In the genomic region with DNA sequence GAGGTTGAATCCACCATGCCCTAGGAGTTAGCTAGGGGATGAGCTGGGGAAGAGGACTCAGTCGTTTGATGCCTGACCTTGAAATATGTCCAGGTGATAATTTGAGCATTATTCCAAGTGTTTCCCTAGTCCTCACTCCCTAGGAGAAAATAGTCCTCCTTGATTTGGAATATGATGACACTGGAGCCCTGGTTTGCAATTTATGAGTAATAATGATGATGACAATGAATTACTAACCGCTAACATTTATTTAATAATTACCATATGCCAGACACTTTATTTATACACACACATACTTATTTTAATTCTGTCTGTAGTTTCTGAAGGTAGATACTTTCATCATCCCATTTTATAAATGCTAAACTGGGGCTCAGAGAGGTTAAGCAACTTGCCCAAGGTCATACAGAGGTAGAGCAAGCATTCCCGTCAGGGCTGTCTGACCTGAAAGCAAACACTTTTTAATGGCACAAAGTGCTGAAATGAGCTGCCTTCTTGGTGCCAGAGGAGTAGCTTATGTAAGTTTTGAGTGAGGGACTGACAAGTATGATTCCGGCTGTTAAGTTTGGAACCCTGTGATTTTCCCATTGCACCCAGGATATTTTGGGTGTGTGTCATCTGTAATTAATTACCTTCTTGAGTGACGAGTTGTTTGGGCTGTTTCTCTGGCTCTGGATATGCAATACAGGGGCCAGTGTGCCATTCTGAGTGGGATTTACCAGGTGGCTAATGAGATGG, we compare ENCODE assay signal across 17 cellular contexts.
DNase-seq lines count a peak whose midpoint lies in the region; ATAC-seq and TF ChIP-seq lines count a peak whose summit lies in the region.
"Had no signal": no experiment of that assay in that cellular context is flagged by ENCODE, and none has a peak within 500 bp of the region (broad histone marks: within the 10 kb centered on the region; RNA-seq: fewer than 3 reads in every experiment).

No MANE protein-coding gene starts in this region.

- peaks cover 25% of the 10 kb centered on the region for H3K4me1 ChIP-seq in GM23248 (ENCODE audit: insufficient read depth)
- H3K4me1 ChIP-seq in lung (ENCODE audit: control insufficient read depth in 2 of 2, insufficient read depth in 2 of 2, low read length in 2 of 2), result peaks cover 2 to 10% of the 10 kb centered on the region in 2 donors

- H3K27me3 ChIP-seq in GM23248 (replicated peaks; ENCODE audit: insufficient read depth) (no peaks in the 10 kb centered on the region), lung (ENCODE audit: control insufficient read depth, insufficient read depth) (no peaks in the 10 kb centered on the region)
- H3K27me3 ChIP-seq: Peyer's patch, sigmoid colon had no signal

- H3K9me2 ChIP-seq in GM23248 (ENCODE audit: insufficient read depth), result no peaks in the 10 kb centered on the region

- peak overlapping the region; percentile 60 for H3K4me2 ChIP-seq in GM23248 (ENCODE audit: unreplicated experiment)

- peak overlapping the region; percentile 56 for H3K9ac ChIP-seq in GM23248

- no peak for TF ChIP-seq CTCF in AG09309 (IDR thresholded peaks at IDR 0.05; ENCODE audit: control insufficient read depth, insufficient read depth, low read depth, low read length, missing control alignments)
- no peak for TF ChIP-seq CTCF in epithelial cell of esophagus (IDR thresholded peaks at IDR 0.05; ENCODE audit: insufficient read depth, low read depth, low read length, missing control alignments)
- no peak for TF ChIP-seq CTCF in lung (IDR thresholded peaks at IDR 0.05; ENCODE audit: control extremely low read depth, extremely low read depth)

- in situ Hi-C loops in GM23248 (cut with MboI), result no loop called here

- no peaks in the 10 kb centered on the region for H3K9me3 ChIP-seq in GM23248 (ENCODE audit: low read depth)
- no peaks in the 10 kb centered on the region for H3K9me3 ChIP-seq in lung (ENCODE audit: control insufficient read depth in 2 of 2, insufficient read depth in 1 of 2, low read length in 1 of 2)
- H3K9me3 ChIP-seq: Peyer's patch, sigmoid colon had no signal

- ATAC-seq in lung (ENCODE audit: insufficient read depth, low FRiP score) (peak; percentile 19), HG02642 (IDR thresholded peaks at IDR 0.05; ENCODE audit: poor library complexity, unreplicated experiment) (no peak), HG02571 (IDR thresholded peaks at IDR 0.05; ENCODE audit: unreplicated experiment) (no peak), HG03439 (IDR thresholded peaks at IDR 0.05; ENCODE audit: unreplicated experiment) (no peak)
- ATAC-seq: activated CD8-positive, alpha-beta memory T cell treated with anti-CD3 and anti-CD28 coated beads, Interleukin-2, amount 10 ng/mL, durations not matched to agents 7 days and 5 days; stimulated activated effector memory CD8-positive, alpha-beta T cell treated with anti-CD3 and anti-CD28 coated beads, Interleukin-12 subunit alpha, Interleukin-12 subunit beta, amount 100 ng/mL, for 72 hours had no signal

- H4K20me1 ChIP-seq in GM23248 (ENCODE audit: insufficient read depth), result no peaks in the 10 kb centered on the region

- no peak overlapping the region for H2AFZ ChIP-seq in GM23248

- H3K36me3 ChIP-seq in GM23248 (ENCODE audit: low read depth), result no peaks in the 10 kb centered on the region
- no peaks in the 10 kb centered on the region for H3K36me3 ChIP-seq in lung (ENCODE audit: control insufficient read depth in 2 of 2, insufficient read depth in 2 of 2, low read length in 2 of 2)
- H3K36me3 ChIP-seq: Peyer's patch, sigmoid colon had no signal

- 3 to 4% methylated on average over 5 of the region's 5 CpGs for WGBS in GM23248 (ENCODE audit: low coverage in 1 of 2, low lambda C conversion rate in 2 of 2, missing lambda C conversion rate in 2 of 2), 2 experiments
- 67 to 82% methylated on average over 5 of the region's 5 CpGs for WGBS in lung, 2 donors

- H3F3A ChIP-seq in GM23248 (ENCODE audit: insufficient read depth), result peaks cover 24% of the 10 kb centered on the region

- H3K4me3 ChIP-seq in AG09309 (ENCODE audit: control insufficient read depth, low read depth, low read length), result no peak overlapping the region
- H3K4me3 ChIP-seq in GM23248, result peak overlapping the region; percentile 45
- no peak overlapping the region for H3K4me3 ChIP-seq in epithelial cell of esophagus (ENCODE audit: low read length)
- H3K4me3 ChIP-seq in lung, result no peak overlapping the region
- H3K4me3 ChIP-seq: Peyer's patch, sigmoid colon had no signal

- H3K27ac ChIP-seq in GM23248, result peak overlapping the region; percentile 87
- no peak overlapping the region for H3K27ac ChIP-seq in lung (ENCODE audit: low read depth in 1 of 2, low read length in 1 of 2)
- H3K27ac ChIP-seq: C4-2B had no signal

- no peaks in the 10 kb centered on the region for H3K79me2 ChIP-seq in GM23248 (ENCODE audit: insufficient read depth)

- DNase-seq in AG09309 (ENCODE audit: low read depth) (peak; percentile 31), GM23248 (peak; percentile 72), epithelial cell of esophagus (ENCODE audit: low read depth) (peak; percentile 67), lung (ENCODE audit: low spot score) (no peak), NCI-H2107 treated with DMSO at 0.1 percent for 48 hours (lab: John Stamatoyannopoulos, UW; ENCODE audit: unreplicated experiment) (no peak)
- DNase-seq: activated CD8-positive, alpha-beta memory T cell treated with anti-CD3 and anti-CD28 coated beads, Interleukin-2, amount 10 ng/mL, durations not matched to agents 7 days and 5 days; activated gamma-delta T cell treated with Interleukin-2 at 50 U/mL for 16 hours; KG1; mesendoderm; NCI-H146; sigmoid colon had no signal

Comparison
In these comparisons a context has a peak if more than half of its experiments do, and no peak if none do; other contexts are left out.
1. DNase-seq: peak in AG09309 (single experiment), GM23248 (single experiment) and epithelial cell of esophagus (single experiment); none in lung (single experiment) and NCI-H2107 treated with DMSO at 0.1 percent for 48 hours (single experiment).